ENCODE assay signal across 22 cellular contexts in genomic region chr20:52372169-52372568, GRCh38.
"Had no signal": no experiment of that assay in that cellular context is flagged by ENCODE, and none has a peak within 500 bp of the region (broad histone marks: within the 10 kb centered on the region; RNA-seq: fewer than 3 reads in every experiment).

No MANE protein-coding gene starts in this region.

- H3K9me3 ChIP-seq: gastrocnemius medialis, mucosa of descending colon, prostate gland, right atrium auricular region, sigmoid colon, stomach, thyroid gland, vagina had no signal

- DNase-seq: dorsolateral prefrontal cortex; effector CD4-positive, alpha-beta T cell; foreskin fibroblast; gastrocnemius medialis; head of caudate nucleus; mesenchymal stem cell; mucosa of descending colon; naive B cell; sigmoid colon; stimulated activated CD4-positive, alpha-beta T cell treated with anti-CD3 and anti-CD28 coated beads, Interleukin-2, amount 100 ng/mL, for 24 hours; stimulated activated CD4-positive, alpha-beta T cell treated with anti-CD3 and anti-CD28 coated beads, Interleukin-4, amount 100 ng/mL, for 24 hours; stimulated activated naive CD4-positive, alpha-beta T cell treated with Interleukin-2 at 50 U/mL for 16 hours; stomach; thyroid gland; trophoblast cell had no signal

- H3K4me1 ChIP-seq: gastrocnemius medialis, neural progenitor cell, prostate gland, right atrium auricular region, sigmoid colon, stomach, thyroid gland, vagina had no signal

- H3K36me3 ChIP-seq: gastrocnemius medialis, neural progenitor cell, prostate gland, right atrium auricular region, sigmoid colon, stomach, thyroid gland, vagina had no signal

- ATAC-seq: gastrocnemius medialis; mucosa of descending colon; natural killer cell treated with Interleukin-12 subunit alpha and Interleukin-12 subunit beta and Interleukin-15 and Interleukin-18, amount 100 ng/mL, for 72 hours; stimulated activated effector memory CD8-positive, alpha-beta T cell treated with anti-CD3 and anti-CD28 coated beads, Interleukin-12 subunit alpha, Interleukin-12 subunit beta, amount 100 ng/mL, for 72 hours had no signal

- H3K4me3 ChIP-seq: dorsolateral prefrontal cortex, gastrocnemius medialis, mucosa of descending colon, neural progenitor cell, prostate gland, right atrium auricular region, sigmoid colon, stomach, thyroid gland, vagina had no signal

- H3K9ac ChIP-seq: neural progenitor cell had no signal

- H3K4me2 ChIP-seq: neural progenitor cell had no signal

- FAIRE-seq: keratinocyte had no signal

- H2AFZ ChIP-seq: neural progenitor cell had no signal

- H3K27me3 ChIP-seq: gastrocnemius medialis, neural progenitor cell, right atrium auricular region, sigmoid colon, stomach, thyroid gland, vagina had no signal

- H3K27ac ChIP-seq: dorsolateral prefrontal cortex, gastrocnemius medialis, neural progenitor cell, prostate gland, right atrium auricular region, sigmoid colon, stomach, thyroid gland, vagina had no signal
